In genomic region chr10:32953277-32953927, GRCh38 we compare ENCODE assay signal across 11 cellular contexts. TPM values are rescaled to one million over a fixed set of nuclear protein-coding genes. Genes with fewer than 3 reads are reported as not detected.
DNase-seq lines count a peak whose midpoint lies in the region; ATAC-seq, FAIRE-seq and TF ChIP-seq lines count a peak whose summit lies in the region.
"Had no signal": no experiment of that assay in that cellular context is flagged by ENCODE, and none has a peak within 500 bp of the region (broad histone marks: within the 10 kb centered on the region; RNA-seq: fewer than 3 reads in every experiment).

No MANE protein-coding gene starts in this region.

- no peaks in the 10 kb centered on the region for H3K9me3 ChIP-seq in mammary epithelial cell (replicated peaks; ENCODE audit: insufficient read depth, low read length)
- no peaks in the 10 kb centered on the region for H3K9me3 ChIP-seq in HepG2 (ENCODE audit: low read length)
- no peaks in the 10 kb centered on the region for H3K9me3 ChIP-seq in uterus
- H3K9me3 ChIP-seq: BLaER1, SJCRH30 had no signal

- no peak for TF ChIP-seq RAD21 in HepG2 (CRISPR knock-in tag; IDR thresholded peaks at IDR 0.05)

- CTCF ChIA-PET in mammary epithelial cell (lab: Charles Lee; ENCODE audit: low non-redundant PET) (interaction anchor here (0.6 kb wide), 1 partner anchor 135 kb away, joined by 10 read pairs; no protein-coding TSS in a partner anchor), HepG2 (lab: Yijun Ruan, JAX; ENCODE audit: low intra/inter-chr PET ratio, low total read pairs) (no interaction called here)

- H3K4me3 ChIP-seq in mammary epithelial cell (replicated peaks in 1 of 3; ENCODE audit: insufficient read depth in 1 of 3, low read depth in 2 of 3, low read length in 3 of 3) (peak overlapping the region; percentile 91 to 95 (median 95)), HepG2 (replicated peaks in 1 of 3; ENCODE audit: insufficient read depth in 1 of 3, low read depth in 2 of 3, low read length in 3 of 3) (peak overlapping the region in 2 of 3 experiments; percentile 17 to 91; a peak in 1 of 6 replicates), uterus (no peak overlapping the region)
- H3K4me3 ChIP-seq: BLaER1, SJCRH30 had no signal

- H3K9ac ChIP-seq in mammary epithelial cell (ENCODE audit: insufficient read depth, low read length) (peak overlapping the region; percentile 98), HepG2 (ENCODE audit: insufficient read depth, low read depth, low read length) (no peak overlapping the region; the same call in none of the 2 replicates)
- H3K9ac ChIP-seq: BLaER1 had no signal

- H3K4me3 Mint-ChIP-seq in activated naive CD8-positive, alpha-beta T cell, result peak overlapping the region; percentile 67
- no peak overlapping the region for H3K4me3 Mint-ChIP-seq in activated naive CD8-positive, alpha-beta T cell treated with anti-CD3 and anti-CD28 coated beads for 36 hours

- H2AFZ ChIP-seq in mammary epithelial cell (ENCODE audit: low read depth, low read length) (no peak overlapping the region), HepG2 (ENCODE audit: low read length) (no peak overlapping the region)

- H3K79me2 ChIP-seq in mammary epithelial cell (ENCODE audit: insufficient read depth, low read length) (peaks cover 95% of the 10 kb centered on the region), HepG2 (ENCODE audit: insufficient read depth, low read length) (peaks cover 95% of the 10 kb centered on the region)

- no TSS peak for BruUV-seq in mammary epithelial cell (replicated peaks; lab: Mats Ljungman, UMichigan)
- no TSS peak for BruUV-seq in HepG2 (replicated peaks; lab: Mats Ljungman, UMichigan)

- H3K4me2 ChIP-seq in mammary epithelial cell (ENCODE audit: insufficient read depth, low read depth, low read length) (peak overlapping the region; percentile 94), HepG2 (ENCODE audit: low read depth, low read length) (peak overlapping the region; percentile 70)

- H3K36me3 ChIP-seq in mammary epithelial cell (ENCODE audit: insufficient read depth, low read length) (peaks cover 7% of the 10 kb centered on the region), HepG2 (replicated peaks in 1 of 2; ENCODE audit: control insufficient read depth in 1 of 2, insufficient read depth in 2 of 2, low read length in 2 of 2) (peaks cover 2 to 5% of the 10 kb centered on the region in 2 experiments; a peak in 1 of 5 replicates), uterus (no peaks in the 10 kb centered on the region)

- peaks cover 74% of the 10 kb centered on the region for H3K4me1 Mint-ChIP-seq in activated naive CD8-positive, alpha-beta T cell (ENCODE audit: low read depth)
- peaks cover 57% of the 10 kb centered on the region for H3K4me1 Mint-ChIP-seq in activated naive CD8-positive, alpha-beta T cell treated with anti-CD3 and anti-CD28 coated beads for 36 hours

- dilution Hi-C loops in mammary epithelial cell (cut with HindIII; ENCODE audit: low sequenced_read_pairs), result no loop called here

- H4K20me1 ChIP-seq in mammary epithelial cell (ENCODE audit: insufficient read depth, low read length) (peaks cover 25% of the 10 kb centered on the region), HepG2 (ENCODE audit: insufficient read depth, low read length) (peaks cover 64% of the 10 kb centered on the region)

- H3K4me1 ChIP-seq in mammary epithelial cell (ENCODE audit: insufficient read depth, low read length) (peaks cover 39% of the 10 kb centered on the region), HepG2 (ENCODE audit: insufficient read depth, low read length) (peaks cover 77% of the 10 kb centered on the region), uterus (peaks cover 0 to 14% of the 10 kb centered on the region in 2 donors)

- WGBS in mammary epithelial cell (ENCODE audit: low coverage, missing lambda C conversion rate), result 44% methylated on average over 6 of the region's 6 CpGs
- 44% methylated on average over 6 of the region's 6 CpGs for WGBS in HepG2 (ENCODE audit: low lambda C conversion rate)

- H3K27ac Mint-ChIP-seq in activated naive CD8-positive, alpha-beta T cell, result peak overlapping the region; percentile 55
- no peak overlapping the region for H3K27ac Mint-ChIP-seq in activated naive CD8-positive, alpha-beta T cell treated with anti-CD3 and anti-CD28 coated beads for 36 hours
- H3K27ac Mint-ChIP-seq: activated naive CD4-positive, alpha-beta T cell treated with anti-CD3 and anti-CD28 coated beads, Interleukin-2, amount 50 U/mL, for 24 hours had no signal

- DNase-seq in activated naive CD8-positive, alpha-beta T cell treated with anti-CD3 and anti-CD28 coated beads for 36 hours, result no peak
- DNase-seq in mammary epithelial cell (peak; percentile 28), HepG2 (ENCODE audit: low spot score) (no peak), uterus (no peak), GF-D8 (lab: John Stamatoyannopoulos, UW) (no peak), DMS153 (lab: John Stamatoyannopoulos, UW) (no peak)
- DNase-seq: SJCRH30 had no signal

- FAIRE-seq in HepG2 (lab: Jason Lieb, UNC), result no peak

- no peaks in the 10 kb centered on the region for H3K36me3 Mint-ChIP-seq in activated naive CD8-positive, alpha-beta T cell
- peaks cover 14% of the 10 kb centered on the region for H3K36me3 Mint-ChIP-seq in activated naive CD8-positive, alpha-beta T cell treated with anti-CD3 and anti-CD28 coated beads for 36 hours

- ATAC-seq in HepG2 (no peak), HG02970 (IDR thresholded peaks at IDR 0.05; ENCODE audit: low FRiP score, unreplicated experiment) (no peak)

- in situ Hi-C loops in mammary epithelial cell (cut with MboI; ENCODE audit: low sequenced_read_pairs in 2 of 2) (loop anchor here in 1 of 2 donors (10.0 kb wide), 1 partner anchor 51 kb away; no protein-coding TSS in a partner anchor), HepG2 (cut with HindIII; ENCODE audit: extremely low pct_ligation_motif_present, low pct_unique_long_range_greater_than_20kb) (no loop called here)

- POLR2A ChIA-PET in HepG2 (lab: Yijun Ruan, JAX), result interaction anchor here (1.5 to 3.5 kb wide), 3 partner anchors 9 to 32 kb away, joined by 4 to 18 read pairs (median 5); no protein-coding TSS in a partner anchor

- no peaks in the 10 kb centered on the region for H3K9me3 Mint-ChIP-seq in activated naive CD8-positive, alpha-beta T cell (ENCODE audit: low read depth)
- no peaks in the 10 kb centered on the region for H3K9me3 Mint-ChIP-seq in activated naive CD8-positive, alpha-beta T cell treated with anti-CD3 and anti-CD28 coated beads for 36 hours
- H3K9me3 Mint-ChIP-seq: activated naive CD4-positive, alpha-beta T cell treated with anti-CD3 and anti-CD28 coated beads, Interleukin-2, amount 50 U/mL, for 24 hours had no signal

- H3K27ac ChIP-seq in mammary epithelial cell (ENCODE audit: insufficient read depth, low read depth, low read length) (peak overlapping the region; percentile 94), HepG2 (ENCODE audit: extremely low read length, insufficient read depth, low read length) (no peak overlapping the region), uterus (peak overlapping the region; percentile 35 to 96)
- H3K27ac ChIP-seq: BLaER1, SJCRH30 had no signal

- intact Hi-C loops in mammary epithelial cell (cut with micrococcal nuclease) (loop anchor here (5.0 kb wide), 1 partner anchor 156 kb away; no protein-coding TSS in a partner anchor), HepG2 (cut with micrococcal nuclease; ENCODE audit: unreplicated experiment) (loop anchor here (10.0 kb wide), 1 partner anchor 49 kb away; no protein-coding TSS in a partner anchor), uterus (cut with DNase I; ENCODE audit: low total_unique reads) (no loop called here)

- H3K27me3 Mint-ChIP-seq in activated naive CD8-positive, alpha-beta T cell, result no peaks in the 10 kb centered on the region
- no peaks in the 10 kb centered on the region for H3K27me3 Mint-ChIP-seq in activated naive CD8-positive, alpha-beta T cell treated with anti-CD3 and anti-CD28 coated beads for 36 hours
- H3K27me3 Mint-ChIP-seq: activated naive CD4-positive, alpha-beta T cell treated with anti-CD3 and anti-CD28 coated beads, Interleukin-2, amount 50 U/mL, for 24 hours had no signal

- H3K27me3 ChIP-seq in mammary epithelial cell (ENCODE audit: insufficient read depth, low read length), result no peaks in the 10 kb centered on the region
- H3K27me3 ChIP-seq in HepG2 (ENCODE audit: control insufficient read depth in 1 of 2, insufficient read depth in 2 of 2, low read length in 2 of 2), result no peaks in the 10 kb centered on the region; a peak in 1 of 5 replicates
- no peaks in the 10 kb centered on the region for H3K27me3 ChIP-seq in uterus
- H3K27me3 ChIP-seq: BLaER1, SJCRH30 had no signal

- 0 out of 4 replicates have a peak, but pooled peaks of 1 of the 2 experiments have one; percentile 4 for TF ChIP-seq POLR2A in HepG2 (IDR thresholded peaks at IDR 0.05; ENCODE audit: insufficient read depth in 1 of 2, low read depth in 2 of 2, low read length in 2 of 2)
- TF ChIP-seq POLR2A in uterus (IDR thresholded peaks at IDR 0.05), result no peak

- TF ChIP-seq CTCF in mammary epithelial cell (conservative IDR thresholded peaks at IDR 0.05 in 1 of 2, IDR thresholded peaks at IDR 0.05 in 1 of 2; ENCODE audit: extremely low read depth in 1 of 2, insufficient read depth in 1 of 2, low read depth in 1 of 2, low read length in 2 of 2) (no peak), HepG2 (CRISPR knock-in tag; IDR thresholded peaks at IDR 0.05) (no peak), uterus (IDR thresholded peaks at IDR 0.05) (no peak)

- TF ChIP-seq EP300 in HepG2 (IDR thresholded peaks at IDR 0.05; ENCODE audit: low read depth in 2 of 2, low read length in 2 of 2) (no peak), HepG2 (CRISPR knock-in tag; IDR thresholded peaks at IDR 0.05; ENCODE audit: borderline replicate concordance) (no peak)

RNA-seq across cellular contexts. Expression of gene ITGB1, which starts 4.6 kb away (rescaled TPM):
- 10 to 100 TPM; 43.2 to 48.9 TPM for total RNA-seq in activated naive CD8-positive, alpha-beta T cell treated with anti-CD3 and anti-CD28 coated beads for 36 hours
- total RNA-seq in mammary epithelial cell, result 1,000 to 10,000 TPM; 1,296 to 1,718 TPM
- polyA plus RNA-seq in mammary epithelial cell, result 671 TPM
- polyA minus RNA-seq in mammary epithelial cell, result 831 TPM
- total RNA-seq in HepG2 (2016; rRNA removed; fragmentation: Illumina TruSeq; extraction: Trizol), result 123 and 190 TPM in 2 replicates
- total RNA-seq in HepG2 (2016; cell fraction: cytosol; rRNA removed; fragmentation: Illumina TruSeq; extraction: Trizol; ENCODE audit: low read depth), result 12.8 and 13.0 TPM in 2 replicates
- 125 and 196 TPM in 2 replicates for total RNA-seq in HepG2 (2016; cell fraction: insoluble cytoplasmic fraction; rRNA removed; fragmentation: Illumina TruSeq; extraction: Trizol)
- total RNA-seq in HepG2 (2016; cell fraction: membrane; rRNA removed; fragmentation: Illumina TruSeq; extraction: Trizol), result 42.7 and 46.7 TPM in 2 replicates
- total RNA-seq in HepG2 (2016; cell fraction: nucleus; rRNA removed; fragmentation: Illumina TruSeq; extraction: Trizol), result 196 and 214 TPM in 2 replicates
- 182 and 204 TPM in 2 replicates for polyA plus RNA-seq in HepG2 (2011; rRNA removed)
- polyA plus RNA-seq in HepG2 (2011; cell fraction: cytosol; rRNA removed), result 96.4 and 188 TPM in 2 replicates
- 38.6 and 61.3 TPM in 2 replicates for polyA plus RNA-seq in HepG2 (2011; cell fraction: nucleus; rRNA removed)
- polyA plus RNA-seq in HepG2 (2012), result 233 and 276 TPM in 2 replicates
- 7.7 and 7.8 TPM in 2 replicates for polyA plus RNA-seq in HepG2 (2016; cell fraction: cytosol; fragmentation: Illumina TruSeq; extraction: Trizol; ENCODE audit: low read depth)
- 97.9 and 104 TPM in 2 replicates for polyA plus RNA-seq in HepG2 (2016; cell fraction: insoluble cytoplasmic fraction; fragmentation: Illumina TruSeq; extraction: Trizol; ENCODE audit: low read depth)
- polyA plus RNA-seq in HepG2 (2016; cell fraction: membrane; fragmentation: Illumina TruSeq; extraction: Trizol; ENCODE audit: low read depth), result 21.6 and 25.4 TPM in 2 replicates
- polyA plus RNA-seq in HepG2 (2016; cell fraction: nucleus; fragmentation: Illumina TruSeq; extraction: Trizol; ENCODE audit: insufficient read depth, low read depth), result 187 and 204 TPM in 2 replicates
- 148 and 185 TPM in 2 replicates for polyA minus RNA-seq in HepG2 (2011; rRNA and poly(A)+ RNA removed; ENCODE audit: low replicate concordance)
- 165 and 204 TPM in 2 replicates for polyA minus RNA-seq in HepG2 (2011; cell fraction: cytosol; rRNA and poly(A)+ RNA removed)
- 170 and 220 TPM in 2 replicates for polyA minus RNA-seq in HepG2 (2011; cell fraction: nucleus; rRNA and poly(A)+ RNA removed)
- total RNA-seq in uterus, result 1,000 to 10,000 TPM in 1 of 4 donors, 100 to 1,000 TPM in 3; 484 to 1,046 (median 601) TPM

Comparison
In these comparisons a context has a peak if more than half of its experiments do, and no peak if none do; other contexts are left out.
1. H3K4me3 ChIP-seq: peak in mammary epithelial cell (3 of 3) and HepG2 (2 of 3); none in uterus (0 of 2).